Comparison of ENCODE assay signal across 8 cellular contexts in the genomic region with DNA sequence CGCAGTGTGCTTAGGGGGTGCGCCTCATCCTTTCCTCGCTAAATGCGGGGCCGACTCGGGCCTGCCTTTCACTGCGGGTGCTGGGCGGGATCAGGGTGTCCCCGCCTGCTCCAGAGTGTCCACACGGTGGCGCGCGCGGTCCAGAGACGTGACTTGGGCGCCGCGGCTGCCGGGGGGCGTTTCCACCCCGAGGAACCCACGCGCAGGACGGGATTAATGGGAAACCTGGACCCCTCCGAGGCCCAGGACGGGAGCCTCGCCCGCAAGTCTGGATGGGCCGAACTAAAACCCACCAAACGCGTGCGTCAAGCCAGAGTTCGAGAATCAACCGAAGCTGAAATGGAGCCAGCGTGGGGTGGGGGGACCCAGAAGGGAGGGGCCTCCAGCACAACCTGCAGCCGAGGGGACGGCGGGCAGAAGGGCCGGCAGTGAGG.
DNase-seq lines count a peak whose midpoint lies in the region; ATAC-seq and TF ChIP-seq lines count a peak whose summit lies in the region.

No MANE protein-coding gene starts in this region.

- no peak overlapping the region for H3K27ac Mint-ChIP-seq in neural progenitor cell

- TF ChIP-seq EP300 in stomach (IDR thresholded peaks at IDR 0.05) = no peak

- intact Hi-C loops in stomach (cut with DNase I; ENCODE audit: low total_unique reads) = loop anchor here (10.0 kb wide), 4 partner anchors 65 to 375 kb away; a partner anchor contains a TSS

- H3K27me3 ChIP-seq in SJCRH30 (no peaks in the 10 kb centered on the region), foreskin keratinocyte (no peaks in the 10 kb centered on the region), neural progenitor cell (peaks cover 5% of the 10 kb centered on the region), stomach (no peaks in the 10 kb centered on the region)

- peak; percentile 20 to 68 for DNase-seq in NCI-H524 (lab: John Stamatoyannopoulos, UW)
- no peak for DNase-seq in NCI-H524 treated with DMSO at 0.1 percent for 48 hours (lab: John Stamatoyannopoulos, UW)
- DNase-seq in Jurkat, Clone E6-1 (ENCODE audit: low read depth, low spot score) = peak; percentile 57
- peak; percentile 89 to 94 for DNase-seq in SJCRH30
- DNase-seq in activated gamma-delta T cell treated with anti-CD3 and anti-CD28 coated beads, Interleukin-2, amount 50 U/mL, for 16 hours (ENCODE audit: low read depth) = peak; percentile 83
- DNase-seq in foreskin keratinocyte = peak; percentile 37 to 68
- peak; percentile 92 for DNase-seq in neural progenitor cell (ENCODE audit: low spot score)
- DNase-seq in stomach = peak; percentile 90

- H3K4me3 ChIP-seq in Jurkat, Clone E6-1 (ENCODE audit: low read length) = peak overlapping the region; percentile 64
- H3K4me3 ChIP-seq in SJCRH30 (peak overlapping the region; percentile 68), neural progenitor cell (peak overlapping the region; percentile 56), stomach (peak overlapping the region; percentile 58 to 77 (median 65))

- peaks cover 2% of the 10 kb centered on the region for H3K9me3 Mint-ChIP-seq in neural progenitor cell

- H3K9me3 ChIP-seq in SJCRH30 (replicated peaks) (no peaks in the 10 kb centered on the region), neural progenitor cell (ENCODE audit: low read depth) (no peaks in the 10 kb centered on the region), stomach (no peaks in the 10 kb centered on the region)

- peak; percentile 71 for ATAC-seq in foreskin keratinocyte

- H3K27ac ChIP-seq in SJCRH30 (peak overlapping the region; percentile 61), foreskin keratinocyte (peak overlapping the region; percentile 86), neural progenitor cell (no peak overlapping the region), stomach (peak overlapping the region; percentile 84 to 94 (median 91))

- H3K4me1 Mint-ChIP-seq in neural progenitor cell = peaks cover 10% of the 10 kb centered on the region

- H3K36me3 ChIP-seq in SJCRH30 (no peaks in the 10 kb centered on the region), neural progenitor cell (no peaks in the 10 kb centered on the region), stomach (peaks cover 0 to 11% (median under 1%) of the 10 kb centered on the region in 4 donors)

- H3K9ac ChIP-seq in neural progenitor cell = no peak overlapping the region

- peak overlapping the region; percentile 76 for H3K4me2 ChIP-seq in neural progenitor cell

- 0 to 1% (median 0%) methylated on average over 21 to 39 of the region's 39 CpGs for WGBS in stomach, 5 donors

- peaks cover 21% of the 10 kb centered on the region for H3F3A ChIP-seq in neural progenitor cell (ENCODE audit: low read depth)

- H4K20me1 ChIP-seq in neural progenitor cell (ENCODE audit: low read depth) = no peaks in the 10 kb centered on the region

- H2AFZ ChIP-seq in neural progenitor cell (replicated peaks) = peak overlapping the region; percentile 84

- peaks cover 2% of the 10 kb centered on the region for H3K36me3 Mint-ChIP-seq in neural progenitor cell

- peaks cover 25% of the 10 kb centered on the region for H3K27me3 Mint-ChIP-seq in neural progenitor cell (ENCODE audit: insufficient read depth, low read depth)

- TF ChIP-seq CTCF in foreskin keratinocyte (conservative IDR thresholded peaks at IDR 0.05) (peak; percentile 97), neural progenitor cell (IDR thresholded peaks at IDR 0.05) (peak; percentile 96), stomach (IDR thresholded peaks at IDR 0.05) (peak in 5 of 7 experiments; percentile 88 to 95 (median 91))

- H3K4me3 Mint-ChIP-seq in neural progenitor cell = peak overlapping the region; percentile 83

- H3K4me1 ChIP-seq in SJCRH30 (peaks cover 5% of the 10 kb centered on the region; the same call in 1 of the 2 replicates), foreskin keratinocyte (peaks cover 16% of the 10 kb centered on the region), neural progenitor cell (peaks cover 22% of the 10 kb centered on the region), stomach (peaks cover 25 to 39% (median 33%) of the 10 kb centered on the region in 4 donors)

- no peaks in the 10 kb centered on the region for H3K79me2 ChIP-seq in neural progenitor cell (ENCODE audit: low read depth)

- no peak for TF ChIP-seq POLR2A in stomach (IDR thresholded peaks at IDR 0.05)
